In genomic region chr2:109382946-109383345, GRCh38 we compare ENCODE assay signal across 8 cellular contexts.
A peak's percentile ranks its signal among the peaks of the same experiment; 100 is the strongest.
DNase-seq lines count a peak whose midpoint lies in the region; ATAC-seq and TF ChIP-seq lines count a peak whose summit lies in the region.

No MANE protein-coding gene starts in this region.

- no peak for TF ChIP-seq POLR2A in sigmoid colon (IDR thresholded peaks at IDR 0.05)

- H3K27me3 ChIP-seq in sigmoid colon, result no peaks in the 10 kb centered on the region

- WGBS in sigmoid colon, 2 donors, result 67 to 79% methylated on average over 4 of the region's 4 CpGs

- ATAC-seq in GM21717 (IDR thresholded peaks at IDR 0.05; ENCODE audit: unreplicated experiment) (no peak), GM21786 (IDR thresholded peaks at IDR 0.05; ENCODE audit: unreplicated experiment) (no peak), HG03280 (IDR thresholded peaks at IDR 0.05; ENCODE audit: unreplicated experiment) (no peak)

- DNase-seq in GM12865 (ENCODE audit: low read depth) (peak; percentile 22), NCI-H69 (lab: John Stamatoyannopoulos, UW) (peak; percentile 39), glomerular visceral epithelial cell (ENCODE audit: extremely low spot score) (peak; percentile 23), sigmoid colon (peak; percentile 82), GM19238 (ENCODE audit: insufficient read length, low spot score) (no peak)

- H3K36me3 ChIP-seq in sigmoid colon, result no peaks in the 10 kb centered on the region

- intact Hi-C loops in sigmoid colon (cut with DNase I), result no loop called here

- H3K4me3 ChIP-seq in GM12865 (ENCODE audit: low read depth, low read length), result no peak overlapping the region
- H3K4me3 ChIP-seq in sigmoid colon, result no peak overlapping the region

- TF ChIP-seq CTCF in GM12865 (IDR thresholded peaks at IDR 0.05; ENCODE audit: insufficient read depth, low read depth, low read length, missing control alignments), result no peak
- no peak for TF ChIP-seq CTCF in sigmoid colon (IDR thresholded peaks at IDR 0.05)

- TF ChIP-seq EP300 in sigmoid colon (IDR thresholded peaks at IDR 0.05), result no peak

- H3K4me1 ChIP-seq in sigmoid colon, result peaks cover 0 to 21% (median 15%) of the 10 kb centered on the region in 4 donors

- peak overlapping the region in 1 of 4 donors; percentile 19 for H3K27ac ChIP-seq in sigmoid colon

- H3K9me3 ChIP-seq in sigmoid colon, result no peaks in the 10 kb centered on the region
